ENCODE assay signal across 1 cellular context in genomic region chr11:118921121-118921928, GRCh38.
A peak's percentile ranks its signal among the peaks of the same experiment; 100 is the strongest.
TF ChIP-seq lines count a peak whose summit lies in the region.

No MANE protein-coding gene starts in this region.

TF ChIP-seq in HepG2, 621 proteins besides CTCF, POLR2A, EP300 and RAD21 (continued from another document and continues in another):
- TF ChIP-seq CSRNP2 (CRISPR knock-in tag; conservative IDR thresholded peaks at IDR 0.05; ENCODE audit: low read depth) = no peak
- TF ChIP-seq MAZ (IDR thresholded peaks at IDR 0.05; ENCODE audit: borderline replicate concordance, low read depth, low read length) = no peak; the same call in 1 of the 2 replicates
- peak; percentile 64; the same call in 1 of the 2 replicates for TF ChIP-seq MAZ (CRISPR knock-in tag; IDR thresholded peaks at IDR 0.05; ENCODE audit: low read depth)
- no peak for TF ChIP-seq ZNF781 (CRISPR knock-in tag; IDR thresholded peaks at IDR 0.05; ENCODE audit: borderline replicate concordance, not compliant biosample characterization)
- TF ChIP-seq CCDC6 (CRISPR knock-in tag; IDR thresholded peaks at IDR 0.05) = peak; percentile 54
- 0 out of 2 replicates have a peak, but pooled peaks have one; percentile 14 for TF ChIP-seq ZNF274 (CRISPR knock-in tag; IDR thresholded peaks at IDR 0.05)
- TF ChIP-seq ZNF44 (CRISPR knock-in tag; IDR thresholded peaks at IDR 0.05) = no peak
- TF ChIP-seq ZNF331 (CRISPR knock-in tag; IDR thresholded peaks at IDR 0.05) = peak; percentile 74
- TF ChIP-seq HDAC6 (IDR thresholded peaks at IDR 0.05; ENCODE audit: low read depth, low read length) = no peak
- 0 out of 2 replicates have a peak, but pooled peaks have one; percentile 15 for TF ChIP-seq TCF7 (IDR thresholded peaks at IDR 0.05; ENCODE audit: low read depth)
- TF ChIP-seq ZNF709 (CRISPR knock-in tag; IDR thresholded peaks at IDR 0.05) = no peak
- TF ChIP-seq SMYD3 (CRISPR knock-in tag; IDR thresholded peaks at IDR 0.05) = 0 out of 2 replicates have a peak, but pooled peaks have one; percentile 33
- no peak for TF ChIP-seq TBP (CRISPR knock-in tag; IDR thresholded peaks at IDR 0.05)
- TF ChIP-seq HOXD1 (CRISPR knock-in tag; IDR thresholded peaks at IDR 0.05) = no peak
- no peak for TF ChIP-seq LCORL (IDR thresholded peaks at IDR 0.05)
- peak; percentile 71 for TF ChIP-seq LCORL (CRISPR knock-in tag; IDR thresholded peaks at IDR 0.05)
- TF ChIP-seq PAWR (CRISPR knock-in tag; IDR thresholded peaks at IDR 0.05; ENCODE audit: borderline replicate concordance) = no peak
- TF ChIP-seq ATF2 (CRISPR knock-in tag; IDR thresholded peaks at IDR 0.05) = peak; percentile 64; the same call in 1 of the 2 replicates
- no peak for TF ChIP-seq GPBP1L1 (CRISPR knock-in tag; IDR thresholded peaks at IDR 0.05)
- peak; percentile 17 for TF ChIP-seq PHF8 (CRISPR knock-in tag; IDR thresholded peaks at IDR 0.05)
- no peak for TF ChIP-seq SP2 (CRISPR knock-in tag; IDR thresholded peaks at IDR 0.05)
- TF ChIP-seq ZNF816 (CRISPR knock-in tag; IDR thresholded peaks at IDR 0.05; ENCODE audit: borderline replicate concordance) = 0 out of 2 replicates have a peak, but pooled peaks have one; percentile 23
- TF ChIP-seq TFDP2 (CRISPR knock-in tag; IDR thresholded peaks at IDR 0.05) = no peak
- TF ChIP-seq HES4 (CRISPR knock-in tag; IDR thresholded peaks at IDR 0.05; ENCODE audit: borderline replicate concordance) = no peak
- no peak for TF ChIP-seq MTF1 (CRISPR knock-in tag; IDR thresholded peaks at IDR 0.05)
- TF ChIP-seq RAD51 (IDR thresholded peaks at IDR 0.05; ENCODE audit: borderline replicate concordance) = no peak
- TF ChIP-seq NR2F1 (CRISPR knock-in tag; IDR thresholded peaks at IDR 0.05) = no peak
- TF ChIP-seq ZFP41 (CRISPR knock-in tag; IDR thresholded peaks at IDR 0.05; ENCODE audit: borderline replicate concordance) = no peak
- 0 out of 2 replicates have a peak, but pooled peaks have one; percentile 47 for TF ChIP-seq ZNF124 (CRISPR knock-in tag; IDR thresholded peaks at IDR 0.05)
- TF ChIP-seq ZNF607 (CRISPR knock-in tag; IDR thresholded peaks at IDR 0.05; ENCODE audit: borderline replicate concordance) = no peak
- peak; percentile 78 for TF ChIP-seq NCOR1 (IDR thresholded peaks at IDR 0.05; ENCODE audit: borderline replicate concordance, low read length)
- no peak for TF ChIP-seq POLR2G (IDR thresholded peaks at IDR 0.05; ENCODE audit: low read depth, low read length)
- TF ChIP-seq KLF11 (CRISPR knock-in tag; IDR thresholded peaks at IDR 0.05) = 0 out of 2 replicates have a peak, but pooled peaks have one; percentile 54
- TF ChIP-seq TAF1 (CRISPR knock-in tag; IDR thresholded peaks at IDR 0.05) = peak; percentile 47
- no peak for TF ChIP-seq SRF (IDR thresholded peaks at IDR 0.05; ENCODE audit: low read depth, low read length)
- 0 out of 2 replicates have a peak, but pooled peaks have one; percentile 40 for TF ChIP-seq ZBTB44 (CRISPR knock-in tag; IDR thresholded peaks at IDR 0.05)
- peak; percentile 47 for TF ChIP-seq RBM39 (IDR thresholded peaks at IDR 0.05; ENCODE audit: low read depth, low read length, poor library complexity, severe bottlenecking)
- no peak for TF ChIP-seq ZNF576 (CRISPR knock-in tag; IDR thresholded peaks at IDR 0.05)
- TF ChIP-seq ZNF737 (CRISPR knock-in tag; IDR thresholded peaks at IDR 0.05; ENCODE audit: borderline replicate concordance) = no peak
- peak; percentile 55; the same call in 1 of the 2 replicates for TF ChIP-seq TFAP4 (IDR thresholded peaks at IDR 0.05; ENCODE audit: borderline replicate concordance, low read depth)
- no peak for TF ChIP-seq ELF4 (CRISPR knock-in tag; IDR thresholded peaks at IDR 0.05; ENCODE audit: borderline replicate concordance)
- TF ChIP-seq PBX2 (CRISPR knock-in tag; IDR thresholded peaks at IDR 0.05) = no peak
- no peak for TF ChIP-seq ATF1 (CRISPR knock-in tag; IDR thresholded peaks at IDR 0.05)
- TF ChIP-seq FOXK2 (IDR thresholded peaks at IDR 0.05) = no peak
- TF ChIP-seq GTF2F1 (IDR thresholded peaks at IDR 0.05; ENCODE audit: low read length) = no peak
- no peak for TF ChIP-seq PRDM15 (CRISPR knock-in tag; IDR thresholded peaks at IDR 0.05)
- peak; percentile 61; the same call in 1 of the 2 replicates for TF ChIP-seq CBFB (CRISPR knock-in tag; IDR thresholded peaks at IDR 0.05)
- 0 out of 2 replicates have a peak, but pooled peaks have one; percentile 67 for TF ChIP-seq TSC22D2 (CRISPR knock-in tag; IDR thresholded peaks at IDR 0.05; ENCODE audit: borderline replicate concordance)
- TF ChIP-seq IRF2 (CRISPR knock-in tag; IDR thresholded peaks at IDR 0.05) = peak; percentile 45; the same call in 1 of the 2 replicates
- peak; percentile 56; the same call in 1 of the 2 replicates for TF ChIP-seq MXD3 (CRISPR knock-in tag; IDR thresholded peaks at IDR 0.05)
- no peak; the same call in 1 of the 2 replicates for TF ChIP-seq TRIM24 (CRISPR knock-in tag; IDR thresholded peaks at IDR 0.05)
- no peak for TF ChIP-seq SRSF1 (optimal IDR thresholded peaks at IDR 0.05; ENCODE audit: low read depth, low read length)
- no peak for TF ChIP-seq ZNF512 (CRISPR knock-in tag; IDR thresholded peaks at IDR 0.05)
- TF ChIP-seq CBX5 (CRISPR knock-in tag; IDR thresholded peaks at IDR 0.05; ENCODE audit: borderline replicate concordance) = no peak; the same call in 1 of the 2 replicates
- TF ChIP-seq ZFP36 (IDR thresholded peaks at IDR 0.05; ENCODE audit: borderline replicate concordance, low read depth, low read length, partially characterized antibody) = no peak
- TF ChIP-seq ELF1 (CRISPR knock-in tag; IDR thresholded peaks at IDR 0.05) = no peak
- TF ChIP-seq YY1 (IDR thresholded peaks at IDR 0.05; ENCODE audit: insufficient read depth, insufficient replicate concordance, low read depth, low read length) = no peak
